8 cellular contexts compared by ENCODE assay signal in genomic region chr9:75086443-75087278, GRCh38. TPM values are rescaled to one million over a fixed set of nuclear protein-coding genes. Genes with fewer than 3 reads are reported as not detected.
A peak's percentile ranks its signal among the peaks of the same experiment; 100 is the strongest.
DNase-seq lines count a peak whose midpoint lies in the region; ATAC-seq and TF ChIP-seq lines count a peak whose summit lies in the region.

No MANE protein-coding gene starts in this region.

- peak overlapping the region; percentile 76 for H3K9ac ChIP-seq in PC-3 (ENCODE audit: low read length)

- no peaks in the 10 kb centered on the region for H3K9me3 Mint-ChIP-seq in CD8-positive, alpha-beta T cell
- H3K9me3 Mint-ChIP-seq in effector memory CD8-positive, alpha-beta T cell = no peaks in the 10 kb centered on the region
- no peaks in the 10 kb centered on the region for H3K9me3 Mint-ChIP-seq in nephron

- peak overlapping the region; percentile 97 for H3K4me2 ChIP-seq in PC-3 (ENCODE audit: low read length)

- H3K27ac Mint-ChIP-seq in CD8-positive, alpha-beta T cell = peak overlapping the region; percentile 94
- H3K27ac Mint-ChIP-seq in effector memory CD8-positive, alpha-beta T cell = peak overlapping the region; percentile 85 to 94
- H3K27ac Mint-ChIP-seq in nephron = peak overlapping the region; percentile 72 to 85 (median 83)

- CTCF ChIA-PET in CD8-positive, alpha-beta T cell (lab: Charles Lee) = interaction anchor here (0.7 to 3.0 kb wide), 8 partner anchors 8 to 310 kb away, joined by 3 to 11 read pairs (median 4); no protein-coding TSS in a partner anchor
- CTCF ChIA-PET in PC-3 (lab: Charles Lee) = no interaction called here

- no TSS peak for BruUV-seq in PC-3 (replicated peaks; lab: Mats Ljungman, UMichigan)

- no peak for TF ChIP-seq CTCF in CD8-positive, alpha-beta T cell (IDR thresholded peaks at IDR 0.05)
- no peak for TF ChIP-seq CTCF in PC-3 (conservative IDR thresholded peaks at IDR 0.05; ENCODE audit: low read depth, low read length)
- no peak for TF ChIP-seq CTCF in nephron (IDR thresholded peaks at IDR 0.05; ENCODE audit: unreplicated experiment in 3 of 3)

- H3K27ac ChIP-seq in CD8-positive, alpha-beta T cell (ENCODE audit: low read depth, low read length) = peak overlapping the region; percentile 95
- peak overlapping the region; percentile 52; the same call in 1 of the 2 replicates for H3K27ac ChIP-seq in PC-3 (ENCODE audit: low read length)

- H3K27me3 ChIP-seq in CD8-positive, alpha-beta T cell (ENCODE audit: insufficient read depth, low read length) = no peaks in the 10 kb centered on the region
- no peaks in the 10 kb centered on the region for H3K27me3 ChIP-seq in PC-3 (ENCODE audit: low read length)

- POLR2A ChIA-PET in CD8-positive, alpha-beta T cell (lab: Charles Lee) = interaction anchor here (1.0 to 4.8 kb wide), 9 partner anchors 9 to 135 kb away, joined by 3 to 69 read pairs (median 9); partner anchors contain the start of genes C9orf40 and CARNMT1
- POLR2A ChIA-PET in PC-3 (lab: Charles Lee; ENCODE audit: unreplicated experiment) = interaction anchor here (0.6 to 0.7 kb wide), 2 partner anchors 48 to 519 kb away, joined by 6 to 7 read pairs; no protein-coding TSS in a partner anchor

- H3K36me3 ChIP-seq in CD8-positive, alpha-beta T cell (ENCODE audit: insufficient read depth, low read length) = peaks cover 8% of the 10 kb centered on the region
- no peaks in the 10 kb centered on the region for H3K36me3 ChIP-seq in PC-3 (ENCODE audit: low read depth, low read length)

- peaks cover 43% of the 10 kb centered on the region for H3K4me1 ChIP-seq in CD8-positive, alpha-beta T cell (ENCODE audit: insufficient read depth, low read length)
- H3K4me1 ChIP-seq in PC-3 (ENCODE audit: insufficient read depth, low read length) = 0 out of 2 replicates have a peak, but pooled peaks cover 11% of the 10 kb centered on the region

- intact Hi-C loops in CD8-positive, alpha-beta T cell (cut with DNase I, micrococcal nuclease) = loop anchor here (5.0 to 10.0 kb wide), 5 partner anchors 66 to 1954 kb away; partner anchors contain the start of genes ANXA1 (in 1 of the 2), PCSK5 (in 1 of the 2) and RFK (in 1 of the 2)
- intact Hi-C loops in PC-3 (cut with micrococcal nuclease) = loop anchor here (5.0 kb wide), 1 partner anchor 134 kb away; the partner anchor contains the start of gene C9orf40

- no peaks in the 10 kb centered on the region for H3K9me2 ChIP-seq in PC-3 (replicated peaks; ENCODE audit: low read length)

- H3K4me1 Mint-ChIP-seq in CD8-positive, alpha-beta T cell (ENCODE audit: low read depth) = peaks cover 66% of the 10 kb centered on the region
- peaks cover 44 to 49% of the 10 kb centered on the region in 2 donors for H3K4me1 Mint-ChIP-seq in effector memory CD8-positive, alpha-beta T cell (ENCODE audit: low read depth in 2 of 2)
- peaks cover 31% of the 10 kb centered on the region for H3K4me1 Mint-ChIP-seq in nephron

- peaks cover 39% of the 10 kb centered on the region for H3K79me2 ChIP-seq in PC-3 (ENCODE audit: low read length)

- H2AFZ ChIP-seq in PC-3 (ENCODE audit: low read length) = peak overlapping the region; percentile 97

- no peaks in the 10 kb centered on the region for H4K20me1 ChIP-seq in PC-3 (ENCODE audit: low read length)

- ATAC-seq in CD8-positive, alpha-beta T cell = no peak
- no peak for ATAC-seq in PC-3
- ATAC-seq in effector memory CD8-positive, alpha-beta T cell (replicated peaks) = no peak
- no peak for ATAC-seq in esophagus mucosa
- ATAC-seq in HG03457 (IDR thresholded peaks at IDR 0.05; ENCODE audit: unreplicated experiment) = no peak

- peak in 1 of 7 experiments; percentile 8 for DNase-seq in CD8-positive, alpha-beta T cell
- DNase-seq in PC-3 (no peak), amygdala (lab: John Stamatoyannopoulos, UW) (no peak), iPS-NIHi7 (ENCODE audit: extremely low spot score) (no peak)
- no peak for DNase-seq in effector memory CD8-positive, alpha-beta T cell

- H3K27me3 Mint-ChIP-seq in CD8-positive, alpha-beta T cell (ENCODE audit: low read depth) = no peaks in the 10 kb centered on the region
- no peaks in the 10 kb centered on the region for H3K27me3 Mint-ChIP-seq in effector memory CD8-positive, alpha-beta T cell
- H3K27me3 Mint-ChIP-seq in nephron (ENCODE audit: low read depth) = peaks cover 7% of the 10 kb centered on the region

- no peaks in the 10 kb centered on the region for H3K9me3 ChIP-seq in CD8-positive, alpha-beta T cell (ENCODE audit: low read length)
- H3K9me3 ChIP-seq in PC-3 (ENCODE audit: low read length) = no peaks in the 10 kb centered on the region

- H3K4me3 Mint-ChIP-seq in CD8-positive, alpha-beta T cell = peak overlapping the region; percentile 98
- peak overlapping the region; percentile 89 to 90 for H3K4me3 Mint-ChIP-seq in effector memory CD8-positive, alpha-beta T cell
- H3K4me3 Mint-ChIP-seq in nephron = peak overlapping the region; percentile 89 to 96 (median 94)

- H3F3A ChIP-seq in PC-3 (ENCODE audit: low read length, unreplicated experiment) = no peaks in the 10 kb centered on the region

- H3K4me3 ChIP-seq in CD8-positive, alpha-beta T cell (ENCODE audit: low read depth, low read length) = peak overlapping the region; percentile 98
- H3K4me3 ChIP-seq in PC-3 (ENCODE audit: low read length) = peak overlapping the region; percentile 91

- H3K36me3 Mint-ChIP-seq in CD8-positive, alpha-beta T cell = peaks cover 34% of the 10 kb centered on the region
- peaks cover 35% of the 10 kb centered on the region for H3K36me3 Mint-ChIP-seq in effector memory CD8-positive, alpha-beta T cell (ENCODE audit: insufficient read depth)
- no peaks in the 10 kb centered on the region for H3K36me3 Mint-ChIP-seq in nephron (ENCODE audit: low read depth)

RNA-seq across cellular contexts. Expression of gene NMRK1, which starts 1.3 kb away (rescaled TPM):
- total RNA-seq in CD8-positive, alpha-beta T cell = 10 to 100 TPM; 35.8 to 37.2 TPM
- 7.0 and 9.7 TPM in 2 replicates for total RNA-seq in PC-3 (2014; rRNA removed)
- total RNA-seq in esophagus mucosa = 42.4 TPM

RNA-seq across cellular contexts. Expression of gene OSTF1, which starts 1.7 kb away (rescaled TPM):
- total RNA-seq in CD8-positive, alpha-beta T cell = 10 to 100 TPM; 29.1 to 30.3 TPM
- total RNA-seq in PC-3 (2014; rRNA removed) (25.8 and 26.5 TPM in 2 replicates), esophagus mucosa (114 TPM)

RNA-seq across cellular contexts. Expression of gene CARNMT1, which starts 58.6 kb away (rescaled TPM):
- 10 to 100 TPM; 23.5 to 26.8 TPM for total RNA-seq in CD8-positive, alpha-beta T cell
- total RNA-seq in PC-3 (2014; rRNA removed) (20.4 and 28.9 TPM in 2 replicates), esophagus mucosa (17.5 TPM)
